In genomic region chr15:75065851-75066509, GRCh38 we compare ENCODE assay signal across 12 cellular contexts. TPM values are rescaled to one million over a fixed set of nuclear protein-coding genes. Genes with fewer than 3 reads are reported as not detected.
DNase-seq lines count a peak whose midpoint lies in the region; ATAC-seq and TF ChIP-seq lines count a peak whose summit lies in the region.
"Had no signal": no experiment of that assay in that cellular context is flagged by ENCODE, and none has a peak within 500 bp of the region (broad histone marks: within the 10 kb centered on the region; RNA-seq: fewer than 3 reads in every experiment).

No MANE protein-coding gene starts in this region.

- peaks cover 11% of the 10 kb centered on the region for H3K9me3 Mint-ChIP-seq in T-helper 2 cell treated with Interferon-gamma antibody and Interleukin-4, amounts not matched to agents 5 μg/mL and 100 μg/mL, for 36 hours

- no peaks in the 10 kb centered on the region for H3K79me2 ChIP-seq in ACC112 (ENCODE audit: control insufficient read depth, insufficient read depth, low read length, unreplicated experiment)

- peaks cover 80% of the 10 kb centered on the region for H3K4me1 Mint-ChIP-seq in T-helper 2 cell treated with Interferon-gamma antibody and Interleukin-4, amounts not matched to agents 5 μg/mL and 100 μg/mL, for 36 hours (ENCODE audit: low read depth)

- peak overlapping the region; percentile 97 for H3K27ac Mint-ChIP-seq in T-helper 2 cell treated with Interferon-gamma antibody and Interleukin-4, amounts not matched to agents 5 μg/mL and 100 μg/mL, for 36 hours

- ATAC-seq in HG02973 (IDR thresholded peaks at IDR 0.05; ENCODE audit: unreplicated experiment) (no peak), HG03196 (IDR thresholded peaks at IDR 0.05; ENCODE audit: unreplicated experiment) (no peak)

- intact Hi-C loops in left ventricle myocardium inferior (cut with micrococcal nuclease) = no loop called here

- POLR2A ChIA-PET in HEK293 (lab: Yijun Ruan, JAX) = interaction anchor here (0.6 to 3.9 kb wide), 5 partner anchors 22 to 777 kb away, joined by 3 to 15 read pairs (median 4); partner anchors contain the start of genes C15orf39 and PPCDC

- CTCF ChIA-PET in HEK293 (lab: Yijun Ruan, JAX) = interaction anchor here (0.6 to 1.6 kb wide), 9 partner anchors 9 to 361 kb away, joined by 3 to 7 read pairs (median 5); no protein-coding TSS in a partner anchor

- TF ChIP-seq CTCF in HEK293 (tag by site-specific recombination; IDR thresholded peaks at IDR 0.05) (no peak), left ventricle myocardium inferior (IDR thresholded peaks at IDR 0.05; ENCODE audit: borderline replicate concordance) (no peak), suprapubic skin (IDR thresholded peaks at IDR 0.05) (no peak), GM13977 (IDR thresholded peaks at IDR 0.05; ENCODE audit: extremely low read depth, insufficient read depth, missing control alignments) (no peak)

- H3K4me3 Mint-ChIP-seq in T-helper 2 cell treated with Interferon-gamma antibody and Interleukin-4, amounts not matched to agents 5 μg/mL and 100 μg/mL, for 36 hours = peak overlapping the region; percentile 60

- H3K27me3 Mint-ChIP-seq in T-helper 2 cell treated with Interferon-gamma antibody and Interleukin-4, amounts not matched to agents 5 μg/mL and 100 μg/mL, for 36 hours (ENCODE audit: low read depth) = no peaks in the 10 kb centered on the region

- 58% methylated on average over 6 of the region's 6 CpGs for WGBS in suprapubic skin

- H2AFZ ChIP-seq in ACC112 (ENCODE audit: low read length, unreplicated experiment) = peak overlapping the region; percentile 41

- H3K36me3 Mint-ChIP-seq in T-helper 2 cell treated with Interferon-gamma antibody and Interleukin-4, amounts not matched to agents 5 μg/mL and 100 μg/mL, for 36 hours (ENCODE audit: low read depth) = peaks cover 56% of the 10 kb centered on the region

- H3K4me1 ChIP-seq in ACC112 (ENCODE audit: control insufficient read depth, insufficient read depth, low read length, unreplicated experiment) (peaks cover 47% of the 10 kb centered on the region), HEK293 (ENCODE audit: control insufficient read depth, insufficient read depth, low read length) (peaks cover 17% of the 10 kb centered on the region), left ventricle myocardium inferior (peaks cover 62% of the 10 kb centered on the region), suprapubic skin (peaks cover 13% of the 10 kb centered on the region)

- H3K4me3 ChIP-seq in ACC112 (ENCODE audit: low read depth, low read length) (0 out of 2 replicates have a peak overlapping the region, but pooled peaks have one; percentile 3), HEK293 (ENCODE audit: low read depth, low read length) (no peak overlapping the region), left ventricle myocardium inferior (no peak overlapping the region), suprapubic skin (no peak overlapping the region)

- H3K27ac ChIP-seq in ACC112 (ENCODE audit: low read depth, low read length) (peak overlapping the region; percentile 62), HEK293 (ENCODE audit: extremely low read depth, low read depth, low read length) (no peak overlapping the region), left ventricle myocardium inferior (replicated peaks) (peak overlapping the region; percentile 80), suprapubic skin (no peak overlapping the region)
- H3K27ac ChIP-seq: VCaP had no signal

- H3K36me3 ChIP-seq in ACC112 (ENCODE audit: insufficient read depth, low read length) (no peaks in the 10 kb centered on the region), HEK293 (ENCODE audit: control insufficient read depth in 2 of 2, insufficient read depth in 1 of 2, low read length in 2 of 2) (no peaks in the 10 kb centered on the region), left ventricle myocardium inferior (no peaks in the 10 kb centered on the region), suprapubic skin (no peaks in the 10 kb centered on the region)

- in situ Hi-C loops in GM13977 (cut with MboI; ENCODE audit: low pct_unique_long_range_greater_than_20kb, low sequenced_read_pairs, unreplicated experiment) = no loop called here

- H3K9me3 ChIP-seq in HEK293 (ENCODE audit: control insufficient read depth, insufficient read depth, low read depth, low read length) (no peaks in the 10 kb centered on the region), left ventricle myocardium inferior (replicated peaks) (peaks cover 8% of the 10 kb centered on the region), suprapubic skin (no peaks in the 10 kb centered on the region)

- no peak for TF ChIP-seq EP300 in suprapubic skin (IDR thresholded peaks at IDR 0.05)

- TF ChIP-seq POLR2A in suprapubic skin (IDR thresholded peaks at IDR 0.05) = no peak

- DNase-seq in T-helper 2 cell treated with Interferon-gamma antibody and Interleukin-4, amounts not matched to agents 5 μg/mL and 100 μg/mL, for 36 hours (ENCODE audit: low spot score) = no peak
- no peak for DNase-seq in left ventricle myocardium inferior
- no peak for DNase-seq in suprapubic skin (ENCODE audit: low spot score in 2 of 2)
- no peak for DNase-seq in GM13977 (ENCODE audit: low spot score)
- DNase-seq: COR-L47; naive thymus-derived CD8-positive, alpha-beta T cell; NCI-H524 treated with DMSO at 0.1 percent for 48 hours had no signal

- H3K27me3 ChIP-seq in ACC112 (ENCODE audit: insufficient read depth, low read length) (0 out of 2 replicates have a peak, but pooled peaks cover 6% of the 10 kb centered on the region), left ventricle myocardium inferior (ENCODE audit: low read depth) (no peaks in the 10 kb centered on the region), suprapubic skin (no peaks in the 10 kb centered on the region)

TF ChIP-seq in HEK293, 187 proteins besides CTCF, POLR2A, EP300 and RAD21 (continues in another document):
- TF ChIP-seq PRDM2 (tag by site-specific recombination; IDR thresholded peaks at IDR 0.05; ENCODE audit: borderline replicate concordance) (no peak), ZSCAN18 (tag by site-specific recombination; IDR thresholded peaks at IDR 0.05) (no peak)

RNA-seq across cellular contexts. Expression of gene PPCDC, which starts 42.6 kb away (rescaled TPM):
- total RNA-seq in left ventricle myocardium inferior (5.0 TPM), suprapubic skin (10 to 100 TPM in 2 of 4 donors, 1 to 10 TPM in 2; 7.4 to 25.7 (median 13.1) TPM)

Comparison
In these comparisons a context has a peak if more than half of its experiments do, and no peak if none do; other contexts are left out.
1. H3K27ac ChIP-seq: peak in ACC112 (single experiment) and left ventricle myocardium inferior (single experiment); none in HEK293 (single experiment) and suprapubic skin (single experiment).